Comparison of ENCODE assay signal across 19 cellular contexts in the genomic region with DNA sequence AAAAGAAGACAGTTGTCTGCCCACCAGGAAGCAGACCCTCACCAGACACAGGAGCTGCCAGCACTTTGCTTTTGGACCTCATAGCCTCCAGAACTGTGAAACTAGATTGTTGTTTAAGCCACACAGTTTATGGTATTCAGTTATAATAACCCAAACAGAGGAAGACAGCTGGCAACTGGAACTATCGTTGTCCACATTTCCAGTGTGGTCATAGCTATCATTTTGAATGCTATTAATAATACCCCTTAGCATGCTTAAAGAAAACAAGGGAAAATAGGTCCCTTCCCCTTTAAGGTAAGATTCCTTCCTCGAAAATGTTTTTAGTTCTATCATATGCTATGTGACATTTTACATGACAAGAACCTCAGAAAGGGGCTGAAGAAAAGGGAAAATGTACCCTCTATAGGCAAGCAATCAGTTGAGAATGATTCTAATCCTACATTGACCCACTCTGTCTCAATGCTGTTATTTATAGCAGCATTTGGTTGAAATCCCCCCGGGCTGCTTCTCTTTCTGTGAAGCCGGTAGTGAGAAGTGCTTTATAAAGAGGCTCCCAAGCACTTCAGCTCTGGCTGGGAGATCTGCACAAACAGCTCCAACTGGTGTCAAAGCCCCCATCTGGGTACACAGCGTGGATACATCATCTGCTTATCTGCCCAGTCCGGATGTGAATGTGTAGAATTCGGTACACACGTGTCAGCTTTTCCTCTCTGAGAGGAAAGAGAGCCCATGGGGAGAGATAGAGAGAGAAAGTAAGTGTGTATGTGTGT.
DNase-seq lines count a peak whose midpoint lies in the region; ATAC-seq, FAIRE-seq and TF ChIP-seq lines count a peak whose summit lies in the region.
"Had no signal": no experiment of that assay in that cellular context is flagged by ENCODE, and none has a peak within 500 bp of the region (broad histone marks: within the 10 kb centered on the region; RNA-seq: fewer than 3 reads in every experiment).

No MANE protein-coding gene starts in this region.

- H3K27ac ChIP-seq in right lobe of liver (no peak overlapping the region), HepG2 (ENCODE audit: extremely low read length, insufficient read depth, low read length) (no peak overlapping the region), astrocyte (ENCODE audit: low read depth, low read length) (no peak overlapping the region), hepatocyte (no peak overlapping the region)
- H3K27ac ChIP-seq: parathyroid adenoma, upper lobe of right lung had no signal

- H3K36me3 ChIP-seq in right lobe of liver (no peaks in the 10 kb centered on the region), HepG2 (replicated peaks in 1 of 2; ENCODE audit: control insufficient read depth in 1 of 2, insufficient read depth in 2 of 2, low read length in 2 of 2) (no peaks in the 10 kb centered on the region), astrocyte (ENCODE audit: insufficient read depth, low read length) (no peaks in the 10 kb centered on the region), hepatocyte (replicated peaks; ENCODE audit: insufficient read depth, low read depth) (no peaks in the 10 kb centered on the region)
- H3K36me3 ChIP-seq: upper lobe of right lung had no signal

- WGBS in right lobe of liver (ENCODE audit: insufficient coverage, low coverage, low lambda C conversion rate, missing lambda C conversion rate): 29% methylated on average over 8 of the region's 8 CpGs
- WGBS in HepG2 (ENCODE audit: low lambda C conversion rate): 2% methylated on average over 8 of the region's 8 CpGs
- 41% methylated on average over 8 of the region's 8 CpGs for WGBS in hepatocyte (ENCODE audit: low lambda C conversion rate, missing lambda C conversion rate)

- ATAC-seq in right lobe of liver (peak; percentile 38 to 83 (median 52)), HepG2 (no peak), HG03342 (IDR thresholded peaks at IDR 0.05; ENCODE audit: unreplicated experiment) (no peak), HG03565 (IDR thresholded peaks at IDR 0.05; ENCODE audit: unreplicated experiment) (no peak)
- ATAC-seq: activated naive CD8-positive, alpha-beta T cell treated with anti-CD3 and anti-CD28 coated beads, Interleukin-2, amount 50 U/mL, for 24 hours; PC-3; stimulated activated naive CD8-positive, alpha-beta T cell treated with anti-CD3 and anti-CD28 coated beads, Interleukin-15, Interleukin-2, amounts not matched to agents 100 U/mL and 50 U/mL, for 24 hours; upper lobe of right lung had no signal

- intact Hi-C loops in right lobe of liver (cut with DNase I) (no loop called here), HepG2 (cut with micrococcal nuclease; ENCODE audit: unreplicated experiment) (no loop called here)

- FAIRE-seq in HepG2 (lab: Jason Lieb, UNC) (no peak), astrocyte (lab: Jason Lieb, UNC) (no peak)
- FAIRE-seq: keratinocyte, TTC549 had no signal

- no peaks in the 10 kb centered on the region for H4K20me1 ChIP-seq in HepG2 (ENCODE audit: insufficient read depth, low read length)
- H4K20me1 ChIP-seq in astrocyte (ENCODE audit: insufficient read depth, low read length): no peaks in the 10 kb centered on the region
- H4K20me1 ChIP-seq in hepatocyte (ENCODE audit: insufficient read depth, poor library complexity, severe bottlenecking): no peaks in the 10 kb centered on the region

- no peaks in the 10 kb centered on the region for H3K27me3 Mint-ChIP-seq in astrocyte (ENCODE audit: low read depth, unreplicated experiment)
- H3K27me3 Mint-ChIP-seq: activated naive CD8-positive, alpha-beta T cell treated with anti-CD3 and anti-CD28 coated beads, Interleukin-2, amount 50 U/mL, for 24 hours; CD4-positive, alpha-beta memory T cell had no signal

- CTCF ChIA-PET in HepG2 (lab: Yijun Ruan, JAX; ENCODE audit: low intra/inter-chr PET ratio, low total read pairs): no interaction called here

- H3K27me3 ChIP-seq in right lobe of liver (no peaks in the 10 kb centered on the region), HepG2 (ENCODE audit: control insufficient read depth in 1 of 2, insufficient read depth in 2 of 2, low read length in 2 of 2) (no peaks in the 10 kb centered on the region; a peak in 1 of 5 replicates), astrocyte (ENCODE audit: insufficient read depth, low read length) (no peaks in the 10 kb centered on the region), hepatocyte (no peaks in the 10 kb centered on the region)
- H3K27me3 ChIP-seq: upper lobe of right lung had no signal

- H2AFZ ChIP-seq in HepG2 (ENCODE audit: low read length) (no peak overlapping the region), astrocyte (ENCODE audit: low read depth, low read length) (no peak overlapping the region), hepatocyte (no peak overlapping the region)
- H2AFZ ChIP-seq: parathyroid adenoma had no signal

- TF ChIP-seq CTCF in right lobe of liver (IDR thresholded peaks at IDR 0.05) (no peak), HepG2 (CRISPR knock-in tag; IDR thresholded peaks at IDR 0.05) (no peak), astrocyte (IDR thresholded peaks at IDR 0.05; ENCODE audit: insufficient read depth, low read depth, low read length) (no peak), hepatocyte (IDR thresholded peaks at IDR 0.05; ENCODE audit: poor library complexity) (no peak), GM13977 (IDR thresholded peaks at IDR 0.05; ENCODE audit: extremely low read depth, insufficient read depth, missing control alignments) (no peak)

- no TSS peak for BruUV-seq in HepG2 (replicated peaks; lab: Mats Ljungman, UMichigan)

- POLR2A ChIA-PET in HepG2 (lab: Yijun Ruan, JAX): no interaction called here

- TF ChIP-seq POLR2A in right lobe of liver (IDR thresholded peaks at IDR 0.05) (no peak), HepG2 (IDR thresholded peaks at IDR 0.05; ENCODE audit: insufficient read depth in 1 of 2, low read depth in 2 of 2, low read length in 2 of 2) (no peak)

- TF ChIP-seq RAD21 in HepG2 (CRISPR knock-in tag; IDR thresholded peaks at IDR 0.05): no peak

- TF ChIP-seq EP300 in HepG2 (IDR thresholded peaks at IDR 0.05; ENCODE audit: low read depth in 2 of 2, low read length in 2 of 2) (no peak), HepG2 (CRISPR knock-in tag; IDR thresholded peaks at IDR 0.05; ENCODE audit: borderline replicate concordance) (no peak)

- H3K4me3 ChIP-seq in right lobe of liver (no peak overlapping the region), HepG2 (replicated peaks in 1 of 3; ENCODE audit: insufficient read depth in 1 of 3, low read depth in 2 of 3, low read length in 3 of 3) (no peak overlapping the region), astrocyte (ENCODE audit: insufficient read depth, low read depth, low read length) (no peak overlapping the region), hepatocyte (no peak overlapping the region)
- H3K4me3 ChIP-seq: upper lobe of right lung had no signal

- no peaks in the 10 kb centered on the region for H3K9me3 ChIP-seq in right lobe of liver
- H3K9me3 ChIP-seq in HepG2 (ENCODE audit: low read length): peaks cover 94% of the 10 kb centered on the region
- no peaks in the 10 kb centered on the region for H3K9me3 ChIP-seq in astrocyte (ENCODE audit: insufficient read depth, low read depth, low read length)
- H3K9me3 ChIP-seq in hepatocyte (ENCODE audit: low read depth): no peaks in the 10 kb centered on the region
- H3K9me3 ChIP-seq: upper lobe of right lung had no signal

- no peaks in the 10 kb centered on the region for H3K79me2 ChIP-seq in HepG2 (ENCODE audit: insufficient read depth, low read length)
- no peaks in the 10 kb centered on the region for H3K79me2 ChIP-seq in astrocyte (ENCODE audit: insufficient read depth, low read length)
- H3K79me2 ChIP-seq in hepatocyte: no peaks in the 10 kb centered on the region
- H3K79me2 ChIP-seq: parathyroid adenoma had no signal

- H3K27ac Mint-ChIP-seq in astrocyte (ENCODE audit: unreplicated experiment): no peak overlapping the region
- H3K27ac Mint-ChIP-seq: activated naive CD8-positive, alpha-beta T cell treated with anti-CD3 and anti-CD28 coated beads, Interleukin-2, amount 50 U/mL, for 24 hours; CD4-positive, alpha-beta memory T cell had no signal

- no peak overlapping the region for H3K4me2 ChIP-seq in HepG2 (ENCODE audit: low read depth, low read length)
- peak overlapping the region; percentile 3 for H3K4me2 ChIP-seq in astrocyte (ENCODE audit: low read length)
- H3K4me2 ChIP-seq in hepatocyte: peak overlapping the region; percentile 16

- in situ Hi-C loops in HepG2 (cut with HindIII; ENCODE audit: extremely low pct_ligation_motif_present, low pct_unique_long_range_greater_than_20kb) (no loop called here), GM13977 (cut with MboI; ENCODE audit: low pct_unique_long_range_greater_than_20kb, low sequenced_read_pairs, unreplicated experiment) (no loop called here)

- H3K36me3 Mint-ChIP-seq in astrocyte (ENCODE audit: low read depth, unreplicated experiment): no peaks in the 10 kb centered on the region
- H3K36me3 Mint-ChIP-seq: CD4-positive, alpha-beta memory T cell had no signal

- DNase-seq in right lobe of liver (no peak), HepG2 (ENCODE audit: low spot score) (no peak), astrocyte (ENCODE audit: low read depth) (no peak), hepatocyte (ENCODE audit: low spot score) (no peak), GM13977 (ENCODE audit: low spot score) (no peak)
- no peak for DNase-seq in NK-92 treated with Interleukin-12 subunit alpha and Interleukin-12 subunit beta, amount 100 ng/mL, for 24 hours (lab: John Stamatoyannopoulos, UW)
- DNase-seq: activated CD4-positive, alpha-beta T cell treated with anti-CD3 and anti-CD28 coated beads, Interleukin-2, amount 50 U/mL, for 48 hours; activated naive CD8-positive, alpha-beta T cell treated with anti-CD3 and anti-CD28 coated beads, Interleukin-2, amount 50 U/mL, for 24 hours; CD4-positive, alpha-beta memory T cell; GOT3; NCI-H2227 treated with DMSO at 0.1 percent for 48 hours; PC-3; stimulated activated naive CD8-positive, alpha-beta T cell treated with anti-CD3 and anti-CD28 coated beads, Interleukin-15, Interleukin-2, amounts not matched to agents 100 U/mL and 50 U/mL, for 24 hours; upper lobe of right lung had no signal

- H3K4me1 ChIP-seq in right lobe of liver (no peaks in the 10 kb centered on the region), HepG2 (ENCODE audit: insufficient read depth, low read length) (no peaks in the 10 kb centered on the region), astrocyte (ENCODE audit: insufficient read depth, low read length) (peaks cover under 1% of the 10 kb centered on the region), hepatocyte (ENCODE audit: insufficient read depth) (peaks cover 6% of the 10 kb centered on the region)
- H3K4me1 ChIP-seq: parathyroid adenoma, upper lobe of right lung had no signal

- H3K9ac ChIP-seq in HepG2 (ENCODE audit: insufficient read depth, low read depth, low read length) (no peak overlapping the region), astrocyte (ENCODE audit: low read length) (no peak overlapping the region)
- H3K9ac ChIP-seq: parathyroid adenoma had no signal

- H3K4me1 Mint-ChIP-seq in astrocyte (ENCODE audit: low read depth, unreplicated experiment): peaks cover 9% of the 10 kb centered on the region
- H3K4me1 Mint-ChIP-seq: activated naive CD8-positive, alpha-beta T cell treated with anti-CD3 and anti-CD28 coated beads, Interleukin-2, amount 50 U/mL, for 24 hours had no signal

- no peaks in the 10 kb centered on the region for H3K9me3 Mint-ChIP-seq in astrocyte (ENCODE audit: unreplicated experiment)

- no peak overlapping the region for H3K4me3 Mint-ChIP-seq in astrocyte (ENCODE audit: unreplicated experiment)
- H3K4me3 Mint-ChIP-seq: activated naive CD8-positive, alpha-beta T cell treated with anti-CD3 and anti-CD28 coated beads, Interleukin-2, amount 50 U/mL, for 24 hours; CD4-positive, alpha-beta memory T cell had no signal

- H3K9me2 ChIP-seq in hepatocyte (replicated peaks; ENCODE audit: insufficient read depth): no peaks in the 10 kb centered on the region

Comparison
In these comparisons a context has a peak if more than half of its experiments do, and no peak if none do; other contexts are left out.
1. ATAC-seq: peak in right lobe of liver (4 of 4); none in HepG2 (single experiment), HG03342 (single experiment) and HG03565 (single experiment).